ENCODE assay signal across 1 cellular context in genomic region chr1:31790140-31790539, GRCh38.
TF ChIP-seq lines count a peak whose summit lies in the region.

No MANE protein-coding gene starts in this region.

TF ChIP-seq in HEK293, 187 proteins besides CTCF, POLR2A, EP300 and RAD21 (continued from another document):
- TF ChIP-seq ZNF645 (tag by site-specific recombination; IDR thresholded peaks at IDR 0.05) (no peak), ZEB2 (tag by site-specific recombination; IDR thresholded peaks at IDR 0.05) (no peak), BCL6B (tag by site-specific recombination; IDR thresholded peaks at IDR 0.05) (no peak), KLF9 (tag by site-specific recombination; IDR thresholded peaks at IDR 0.05; ENCODE audit: low read depth) (0 out of 2 replicates have a peak, but pooled peaks have one; percentile 43), ZNF549 (tag by site-specific recombination; IDR thresholded peaks at IDR 0.05) (no peak), ZNF223 (tag by site-specific recombination; IDR thresholded peaks at IDR 0.05) (no peak)
